7 cellular contexts compared by ENCODE assay signal in genomic region chr12:57430117-57430930, GRCh38. TPM values are rescaled to one million over a fixed set of nuclear protein-coding genes. Genes with fewer than 3 reads are reported as not detected.
DNase-seq lines count a peak whose midpoint lies in the region; ATAC-seq and TF ChIP-seq lines count a peak whose summit lies in the region.

No MANE protein-coding gene starts in this region.

- POLR2A ChIA-PET in T-cell (lab: Charles Lee): interaction anchor here in 1 of 2 donors (0.7 kb wide), 1 partner anchor 29 kb away, joined by 3 read pairs; no protein-coding TSS in a partner anchor

- peaks cover 2 to 5% of the 10 kb centered on the region in 2 donors for H3K4me1 ChIP-seq in lung (ENCODE audit: control insufficient read depth in 2 of 2, insufficient read depth in 2 of 2, low read length in 2 of 2)

- ATAC-seq in GM21360 (IDR thresholded peaks at IDR 0.05; ENCODE audit: unreplicated experiment): peak; percentile 51
- ATAC-seq in T-cell (replicated peaks in 1 of 4): peak; percentile 59 to 70 (median 66)
- peak; percentile 85 for ATAC-seq in lung (ENCODE audit: insufficient read depth, low FRiP score)

- peak overlapping the region; percentile 99 for H3K27ac Mint-ChIP-seq in T-cell

- no peaks in the 10 kb centered on the region for H3K27me3 Mint-ChIP-seq in T-cell

- CTCF ChIA-PET in T-cell (lab: Charles Lee): interaction anchor here (0.6 to 1.2 kb wide), 7 partner anchors 9 to 329 kb away, joined by 3 to 11 read pairs (median 4); partner anchors contain the start of gene GLI1 (in 1 of the 2)

- H3K36me3 Mint-ChIP-seq in T-cell: peaks cover 8% of the 10 kb centered on the region

- WGBS in lung, 2 donors: 0 to 1% methylated on average over 51 to 74 of the region's 74 CpGs

- TF ChIP-seq CTCF in coronary artery (IDR thresholded peaks at IDR 0.05) (no peak), lung (IDR thresholded peaks at IDR 0.05; ENCODE audit: control extremely low read depth, extremely low read depth) (no peak)

- peaks cover 36 to 48% (median 47%) of the 10 kb centered on the region in 3 donors for H3K4me1 Mint-ChIP-seq in T-cell

- no peaks in the 10 kb centered on the region for H3K9me3 Mint-ChIP-seq in T-cell

- DNase-seq in GM03348 (ENCODE audit: low spot score) (peak; percentile 85), HK-2 (ENCODE audit: unreplicated experiment) (peak; percentile 57), T-cell (peak in 21 of 34 experiments; percentile 8 to 61 (median 31)), coronary artery (ENCODE audit: low spot score) (peak; percentile 78), lung (ENCODE audit: low spot score) (peak; percentile 42), substantia nigra (lab: John Stamatoyannopoulos, UW) (peak in 22 of 49 donors; percentile 11 to 84 (median 42))

- peak overlapping the region; percentile 89 to 98 for H3K27ac ChIP-seq in coronary artery
- peak overlapping the region; percentile 87 to 91 for H3K27ac ChIP-seq in lung (ENCODE audit: low read depth in 1 of 2, low read length in 1 of 2)
- H3K27ac ChIP-seq in substantia nigra (ENCODE audit: low read depth, low read length, poor library complexity, severe bottlenecking): peak overlapping the region; percentile 83

- H3K27me3 ChIP-seq in lung (ENCODE audit: control insufficient read depth, insufficient read depth): no peaks in the 10 kb centered on the region

- H3K36me3 ChIP-seq in lung (ENCODE audit: control insufficient read depth in 2 of 2, insufficient read depth in 2 of 2, low read length in 2 of 2): peaks cover 0 to 3% of the 10 kb centered on the region in 2 donors

- H3K4me3 Mint-ChIP-seq in T-cell: peak overlapping the region; percentile 88 to 99 (median 97)

- H3K9me3 ChIP-seq in lung (ENCODE audit: control insufficient read depth in 2 of 2, insufficient read depth in 1 of 2, low read length in 1 of 2): no peaks in the 10 kb centered on the region

- H3K4me3 ChIP-seq in coronary artery: peak overlapping the region; percentile 85
- peak overlapping the region; percentile 69 for H3K4me3 ChIP-seq in lung

RNA-seq across cellular contexts. Expression of gene R3HDM2, which starts 0.5 kb away (rescaled TPM):
- 100 to 1,000 TPM in 2 of 5 donors, 10 to 100 TPM in 3; 88.3 to 122 (median 94.7) TPM for total RNA-seq in T-cell
- 10 to 100 TPM; 41.9 to 60.7 TPM for total RNA-seq in lung
- polyA plus RNA-seq in lung: 10 to 100 TPM; 18.1 to 19.4 TPM

RNA-seq across cellular contexts. Expression of gene INHBC, which starts 4.3 kb away (rescaled TPM):
- under 1 TPM in 3 of 5 donors, not detected in 2; 0.13 to 0.23 (median 0.18) TPM for total RNA-seq in T-cell
- not detected for total RNA-seq in lung
- under 1 TPM in 1 of 2 donors, not detected in 1; 0.02 TPM for polyA plus RNA-seq in lung

RNA-seq across cellular contexts. Expression of gene INHBE, which starts 24.8 kb away (rescaled TPM):
- total RNA-seq in T-cell (under 1 TPM in 3 of 5 donors, not detected in 2; 0.09 to 0.13 (median 0.12) TPM), lung (under 1 TPM in 1 of 2 donors, not detected in 1; 0.12 TPM)
- polyA plus RNA-seq in lung: not detected

RNA-seq across cellular contexts. Expression of gene GLI1, which starts 29.3 kb away (rescaled TPM):
- total RNA-seq in T-cell (1 to 10 TPM in 2 of 5 donors, under 1 TPM in 3; 0.53 to 1.6 (median 0.82) TPM), lung (1 to 10 TPM; 2.4 to 5.7 TPM)
- 1 to 10 TPM in 1 of 2 donors, under 1 TPM in 1; 0.74 to 1.7 TPM for polyA plus RNA-seq in lung

RNA-seq across cellular contexts. Expression of gene ARHGAP9, which starts 49.3 kb away (rescaled TPM):
- total RNA-seq in T-cell (100 to 1,000 TPM; 198 to 413 (median 243) TPM), lung (10 to 100 TPM; 14.7 to 40.0 TPM)
- polyA plus RNA-seq in lung: 10 to 100 TPM; 26.2 to 62.1 TPM
